In genomic region chr14:35985504-35986218, GRCh38 we compare ENCODE assay signal across 10 cellular contexts.
DNase-seq lines count a peak whose midpoint lies in the region; ATAC-seq, FAIRE-seq and TF ChIP-seq lines count a peak whose summit lies in the region.
"Had no signal": no experiment of that assay in that cellular context is flagged by ENCODE, and none has a peak within 500 bp of the region (broad histone marks: within the 10 kb centered on the region; RNA-seq: fewer than 3 reads in every experiment).

No MANE protein-coding gene starts in this region.

- no peaks in the 10 kb centered on the region for H3K27me3 ChIP-seq in layer of hippocampus (ENCODE audit: control insufficient read depth, insufficient read depth, low read length)
- H3K27me3 ChIP-seq: thyroid gland had no signal

- TF ChIP-seq CTCF in GM20000 (IDR thresholded peaks at IDR 0.05; ENCODE audit: extremely low read depth, missing control alignments): no peak

- ATAC-seq in GM21528 (IDR thresholded peaks at IDR 0.05; ENCODE audit: low FRiP score, unreplicated experiment) (peak; percentile 46), HG02588 (IDR thresholded peaks at IDR 0.05; ENCODE audit: unreplicated experiment) (no peak)
- ATAC-seq: natural killer cell had no signal

- peak; percentile 26 for FAIRE-seq in GM18507 (lab: Jason Lieb, UNC)

- no peak for DNase-seq in GM18507 (ENCODE audit: extremely low spot score, insufficient read length, low read depth)
- DNase-seq in NCI-H226: peak; percentile 9
- no peak for DNase-seq in NCI-H1092 (lab: John Stamatoyannopoulos, UW)
- DNase-seq in stimulated activated CD4-positive, alpha-beta T cell treated with anti-CD3 and anti-CD28 coated beads, Interleukin-15, amount 100 ng/mL, for 24 hours: no peak
- no peak for DNase-seq in GM20000 (ENCODE audit: low spot score)
- DNase-seq: natural killer cell, thyroid gland had no signal

- H3K27ac ChIP-seq in layer of hippocampus (ENCODE audit: low read depth, low read length): peak overlapping the region; percentile 97
- H3K27ac ChIP-seq: thyroid gland had no signal
